ENCODE assay signal across 9 cellular contexts in the genomic region with DNA sequence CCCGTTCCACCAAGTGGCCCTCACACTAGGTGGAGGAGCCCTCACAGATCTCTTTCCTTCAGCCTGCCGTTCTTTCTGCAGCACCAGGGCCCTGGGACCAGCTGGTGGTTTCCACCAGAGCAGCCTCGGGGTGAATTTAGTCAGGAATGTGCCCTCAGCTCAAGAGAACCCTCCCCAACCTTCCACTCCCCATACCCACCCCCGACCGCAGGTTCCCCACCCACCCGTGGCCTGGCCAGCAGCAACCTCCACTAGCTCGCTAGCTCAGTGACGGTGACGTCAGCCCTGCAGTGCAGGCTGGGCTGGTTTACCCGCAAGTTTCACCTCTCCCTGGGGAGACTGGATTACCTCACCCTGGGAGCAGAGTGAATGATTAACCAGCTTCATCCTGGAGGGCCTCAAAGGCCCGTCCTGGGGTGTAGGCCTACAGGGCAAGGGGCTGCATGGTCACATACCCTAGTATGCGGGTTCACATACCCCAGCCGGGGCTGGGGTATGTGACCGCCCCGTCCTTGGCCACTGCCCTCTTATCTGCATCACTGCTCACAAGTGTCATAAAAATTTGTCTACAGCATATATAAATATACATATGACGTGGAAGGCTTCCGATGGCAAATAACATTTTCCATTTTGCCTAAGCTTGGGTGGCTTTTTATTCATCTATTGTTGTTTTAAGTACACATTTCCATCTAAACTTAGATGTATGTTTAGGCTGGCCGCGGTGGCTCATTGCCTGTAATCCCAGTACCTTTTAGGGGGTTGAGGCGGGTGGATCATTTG.
DNase-seq lines count a peak whose midpoint lies in the region; ATAC-seq, FAIRE-seq and TF ChIP-seq lines count a peak whose summit lies in the region.
"Had no signal": no experiment of that assay in that cellular context is flagged by ENCODE, and none has a peak within 500 bp of the region (broad histone marks: within the 10 kb centered on the region; RNA-seq: fewer than 3 reads in every experiment).

No MANE protein-coding gene starts in this region.

- FAIRE-seq in urothelium cell line (lab: Jason Lieb, UNC): peak; percentile 86

- in situ Hi-C loops in astrocyte of the cerebellum (cut with HindIII; ENCODE audit: low sequenced_read_pairs): no loop called here

- peak; percentile 63 for DNase-seq in GM04503 (ENCODE audit: low read depth)
- peak; percentile 87 for DNase-seq in HuH-7 (ENCODE audit: low spot score)
- DNase-seq in astrocyte of the cerebellum (ENCODE audit: low read depth): peak; percentile 92
- DNase-seq in kidney tubule cell (ENCODE audit: low spot score): peak; percentile 100
- DNase-seq in urothelium cell line (ENCODE audit: low spot score): peak; percentile 92
- DNase-seq: naive B cell had no signal

- no peak for TF ChIP-seq CTCF in astrocyte of the cerebellum (IDR thresholded peaks at IDR 0.05; ENCODE audit: low read depth, low read length, missing control alignments)

- H3K4me3 ChIP-seq in astrocyte of the cerebellum (ENCODE audit: low read depth, low read length): no peak overlapping the region

- no peak for ATAC-seq in GM21528 (IDR thresholded peaks at IDR 0.05; ENCODE audit: low FRiP score, unreplicated experiment)
- no peak for ATAC-seq in GM21423 (IDR thresholded peaks at IDR 0.05; ENCODE audit: unreplicated experiment)
- ATAC-seq in HG02938 (IDR thresholded peaks at IDR 0.05; ENCODE audit: unreplicated experiment): no peak
